26 cellular contexts compared by ENCODE assay signal in genomic region chr18:991441-991840, GRCh38.
"Had no signal": no experiment of that assay in that cellular context is flagged by ENCODE, and none has a peak within 500 bp of the region (broad histone marks: within the 10 kb centered on the region; RNA-seq: fewer than 3 reads in every experiment).

No MANE protein-coding gene starts in this region.

- H3K9me3 Mint-ChIP-seq: activated CD8-positive, alpha-beta T cell treated with anti-CD3 and anti-CD28 coated beads for 36 hours had no signal

- H3K36me3 Mint-ChIP-seq: activated naive CD8-positive, alpha-beta T cell had no signal

- H3K9me3 ChIP-seq: body of pancreas, esophagus squamous epithelium had no signal

- H3K27ac ChIP-seq: body of pancreas, coronary artery, epithelial cell of prostate, esophagus squamous epithelium had no signal

- H3K4me1 ChIP-seq: body of pancreas, esophagus squamous epithelium had no signal

- H3K4me1 Mint-ChIP-seq: activated CD4-positive, alpha-beta T cell treated with anti-CD3 and anti-CD28 coated beads for 36 hours; activated CD4-positive, alpha-beta T cell treated with anti-CD3 and anti-CD28 coated beads, Interleukin-2, amount 10 ng/mL, durations not matched to agents 24 days and 14 days; activated T-helper 17 cell treated with anti-CD3 and anti-CD28 coated beads, Interleukin-2, amount 50 U/mL, for 72 hours had no signal

- H3K4me3 Mint-ChIP-seq: activated CD4-positive, alpha-beta T cell treated with anti-CD3 and anti-CD28 coated beads for 36 hours; activated CD4-positive, alpha-beta T cell treated with anti-CD3 and anti-CD28 coated beads, Interleukin-2, amount 10 ng/mL, durations not matched to agents 24 days and 14 days; activated CD8-positive, alpha-beta T cell treated with anti-CD3 and anti-CD28 coated beads for 36 hours; activated naive CD8-positive, alpha-beta T cell; activated T-cell treated with anti-CD3 and anti-CD28 coated beads, Interleukin-2, amount 50 U/mL, for 4 hours; activated T-helper 17 cell treated with anti-CD3 and anti-CD28 coated beads, Interleukin-2, amount 50 U/mL, for 72 hours; dendritic cell treated with granulocyte-macrophage colony-stimulating factor and Interleukin-4, amounts not matched to agents 40 ng/mL and 50 ng/mL, for 4 days; effector memory CD8-positive, alpha-beta T cell had no signal

- H3K27ac Mint-ChIP-seq: activated CD4-positive, alpha-beta T cell treated with anti-CD3 and anti-CD28 coated beads for 36 hours; activated CD4-positive, alpha-beta T cell treated with anti-CD3 and anti-CD28 coated beads, Interleukin-2, amount 10 ng/mL, durations not matched to agents 24 days and 14 days; activated CD8-positive, alpha-beta T cell treated with anti-CD3 and anti-CD28 coated beads for 36 hours; activated naive CD8-positive, alpha-beta T cell; activated T-helper 17 cell treated with anti-CD3 and anti-CD28 coated beads, Interleukin-2, amount 50 U/mL, for 72 hours; dendritic cell treated with granulocyte-macrophage colony-stimulating factor and Interleukin-4, amounts not matched to agents 40 ng/mL and 50 ng/mL, for 4 days; effector memory CD8-positive, alpha-beta T cell had no signal

- H3K4me3 ChIP-seq: body of pancreas, coronary artery, esophagus squamous epithelium had no signal

- H3K27me3 ChIP-seq: body of pancreas, esophagus squamous epithelium had no signal

- H3K27me3 Mint-ChIP-seq: activated CD4-positive, alpha-beta T cell treated with anti-CD3 and anti-CD28 coated beads, Interleukin-2, amount 10 ng/mL, durations not matched to agents 24 days and 14 days; dendritic cell treated with granulocyte-macrophage colony-stimulating factor and Interleukin-4, amounts not matched to agents 40 ng/mL and 50 ng/mL, for 4 days had no signal

- H3K36me3 ChIP-seq: esophagus squamous epithelium had no signal

- DNase-seq: activated CD4-positive, alpha-beta T cell treated with anti-CD3 and anti-CD28 coated beads for 36 hours; activated CD4-positive, alpha-beta T cell treated with anti-CD3 and anti-CD28 coated beads, Interleukin-2, amount 10 ng/mL, durations not matched to agents 24 days and 14 days; activated CD4-positive, CD25-positive, alpha-beta regulatory T cell; activated CD4-positive, CD25-positive, alpha-beta regulatory T cell treated with anti-CD3 and anti-CD28 coated beads, Interleukin-2, amount 50 U/mL, for 72 hours; activated CD8-positive, alpha-beta memory T cell treated with anti-CD3 and anti-CD28 coated beads for 24 hours; activated CD8-positive, alpha-beta T cell treated with anti-CD3 and anti-CD28 coated beads for 36 hours; activated effector memory CD4-positive, alpha-beta T cell treated with Interleukin-2 at 50 U/mL for 16 hours; activated gamma-delta T cell treated with Interleukin-2 at 50 U/mL for 16 hours; activated naive CD4-positive, alpha-beta T cell treated with anti-CD3 and anti-CD28 coated beads, Interleukin-2, amount 50 U/mL, for 16 hours; activated naive CD4-positive, alpha-beta T cell treated with Interleukin-2 at 50 U/mL for 16 hours; activated T-cell treated with anti-CD3 and anti-CD28 coated beads, Interleukin-2, amount 50 U/mL, for 4 hours; amniotic stem cell; anterior cingulate cortex; body of pancreas; caudate nucleus; effector CD4-positive, alpha-beta T cell; effector memory CD8-positive, alpha-beta T cell; esophagus squamous epithelium; foreskin fibroblast; head of caudate nucleus; T-helper 2 cell had no signal
